Comparison of ENCODE assay signal across 22 cellular contexts in the genomic region with DNA sequence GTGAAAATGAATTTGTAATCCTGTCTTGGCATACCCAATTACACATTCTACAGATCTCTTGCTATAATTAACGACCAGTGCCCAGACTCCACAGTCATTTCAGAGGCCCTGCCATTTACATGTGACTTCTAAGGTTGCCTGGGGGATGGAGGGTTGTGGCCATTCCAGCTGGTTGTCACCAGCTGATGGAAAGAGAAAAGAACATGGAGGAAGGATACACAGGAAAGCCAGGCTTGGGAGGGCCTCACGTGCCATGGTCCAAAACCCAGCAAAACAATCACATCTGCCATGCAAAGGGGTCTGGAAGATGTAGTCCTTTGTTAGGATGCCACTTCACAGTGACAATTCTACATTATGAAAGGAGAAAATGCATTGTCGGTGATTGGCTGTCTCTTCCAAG. TPM values are rescaled to one million over a fixed set of nuclear protein-coding genes. Genes with fewer than 3 reads are reported as not detected.
"Had no signal": no experiment of that assay in that cellular context is flagged by ENCODE, and none has a peak within 500 bp of the region (broad histone marks: within the 10 kb centered on the region; RNA-seq: fewer than 3 reads in every experiment).

No MANE protein-coding gene starts in this region.

- DNase-seq: activated CD4-positive, alpha-beta T cell treated with anti-CD3 and anti-CD28 coated beads, Interleukin-2, amount 50 U/mL, for 4 hours; activated CD8-positive, alpha-beta memory T cell treated with anti-CD3 and anti-CD28 coated beads for 24 hours; activated CD8-positive, alpha-beta memory T cell treated with anti-CD3 and anti-CD28 coated beads, Interleukin-2, amount 50 U/mL, for 4 hours; activated T-cell treated with anti-CD3 and anti-CD28 coated beads, Interleukin-2, amount 50 U/mL, for 24 hours; adrenal gland; brain microvascular endothelial cell; caudate nucleus; effector memory CD8-positive, alpha-beta T cell; kidney; left lung; nucleus accumbens; sigmoid colon; stimulated activated CD4-positive, alpha-beta T cell treated with anti-CD3 and anti-CD28 coated beads, Interleukin-15, amount 100 ng/mL, for 24 hours; stomach; T-helper 1 cell had no signal

- H3K27ac ChIP-seq: ascending aorta, brain microvascular endothelial cell had no signal

- ATAC-seq: activated naive CD4-positive, alpha-beta T cell treated with anti-CD3 and anti-CD28 coated beads, Interleukin-2, amount 50 U/mL, for 72 hours; activated T-helper 17 cell treated with anti-CD3 and anti-CD28 coated beads, Interleukin-2, amount 50 U/mL, for 72 hours; effector memory CD8-positive, alpha-beta T cell; stimulated activated memory B cell treated with anti-CD40 and anti-IgM and Interleukin-4, amounts not matched to agents 10 μg/mL and 1 μg/mL and 100 μg/mL, for 72 hours; WTC11 had no signal

- H3K4me3 ChIP-seq: adrenal gland, ascending aorta, left lung, sigmoid colon, smooth muscle cell, stomach had no signal

- H3K36me3 ChIP-seq: adrenal gland, ascending aorta, brain microvascular endothelial cell, left lung, sigmoid colon had no signal

- H3K9me3 ChIP-seq: adrenal gland, ascending aorta, left lung, sigmoid colon, stomach had no signal

- H3K27me3 ChIP-seq: adrenal gland, ascending aorta, brain microvascular endothelial cell, left lung, sigmoid colon, stomach had no signal

RNA-seq across cellular contexts. Expression of a gene that starts 59.3 kb away (rescaled TPM):
- total RNA-seq: activated naive CD4-positive, alpha-beta T cell treated with anti-CD3 and anti-CD28 coated beads, Interleukin-2, amount 50 U/mL, for 72 hours; mononuclear cell had no signal
